ENCODE assay signal across 9 cellular contexts in genomic region chr1:51926171-51926812, GRCh38. TPM values are rescaled to one million over a fixed set of nuclear protein-coding genes. Genes with fewer than 3 reads are reported as not detected.
DNase-seq lines count a peak whose midpoint lies in the region; ATAC-seq, FAIRE-seq and TF ChIP-seq lines count a peak whose summit lies in the region.
"Had no signal": no experiment of that assay in that cellular context is flagged by ENCODE, and none has a peak within 500 bp of the region (broad histone marks: within the 10 kb centered on the region; RNA-seq: fewer than 3 reads in every experiment).

No MANE protein-coding gene starts in this region.

- WGBS in upper lobe of left lung, 2 donors, result 68 to 83% methylated on average over 5 of the region's 5 CpGs

- ATAC-seq in upper lobe of left lung (ENCODE audit: low FRiP score in 2 of 2), result no peak

- no peak for TF ChIP-seq CTCF in upper lobe of left lung (IDR thresholded peaks at IDR 0.05)

- DNase-seq in AG20443 (ENCODE audit: low spot score) (peak; percentile 59), GM18507 (ENCODE audit: extremely low spot score, insufficient read length, low read depth) (no peak), SJSA1 (ENCODE audit: low read depth in 1 of 2, low spot score in 2 of 2) (peak in 1 of 2 experiments; percentile 26), foreskin melanocyte (peak; percentile 29), Ammon's horn (ENCODE audit: low spot score) (no peak), upper lobe of left lung (no peak), SHP77 (lab: John Stamatoyannopoulos, UW) (no peak), kidney glomerular epithelial cell (lab: John Stamatoyannopoulos, UW) (no peak)
- DNase-seq: spleen had no signal

- peaks cover 35% of the 10 kb centered on the region for H3K36me3 ChIP-seq in SJSA1
- no peaks in the 10 kb centered on the region for H3K36me3 ChIP-seq in upper lobe of left lung
- H3K36me3 ChIP-seq: spleen had no signal

- H3K4me1 ChIP-seq in SJSA1 (replicated peaks) (peaks cover 48% of the 10 kb centered on the region), upper lobe of left lung (no peaks in the 10 kb centered on the region)
- H3K4me1 ChIP-seq: spleen had no signal

- FAIRE-seq in GM18507 (lab: Jason Lieb, UNC), result peak; percentile 39

- H3K4me3 ChIP-seq in SJSA1 (no peak overlapping the region), upper lobe of left lung (no peak overlapping the region)
- H3K4me3 ChIP-seq: spleen had no signal

- H3K27me3 ChIP-seq in SJSA1 (replicated peaks) (no peaks in the 10 kb centered on the region), upper lobe of left lung (no peaks in the 10 kb centered on the region)

- H3K27ac ChIP-seq in SJSA1 (peak overlapping the region; percentile 47), upper lobe of left lung (no peak overlapping the region)
- H3K27ac ChIP-seq: spleen had no signal

- no peaks in the 10 kb centered on the region for H3K9me3 ChIP-seq in SJSA1 (replicated peaks)
- H3K9me3 ChIP-seq in upper lobe of left lung, result no peaks in the 10 kb centered on the region
- H3K9me3 ChIP-seq: spleen had no signal

- no peak for TF ChIP-seq POLR2A in upper lobe of left lung (IDR thresholded peaks at IDR 0.05)

- TF ChIP-seq EP300 in upper lobe of left lung (IDR thresholded peaks at IDR 0.05), result no peak

RNA-seq across cellular contexts. Expression of gene NRDC, which starts 47.8 kb away (rescaled TPM):
- 54.9 and 62.9 TPM in 2 replicates for total RNA-seq in SJSA1 (2014; rRNA removed; shearing (Covaris generic))
- total RNA-seq in upper lobe of left lung, result 100 to 1,000 TPM in 4 of 6 donors, 10 to 100 TPM in 2; 52.5 to 149 (median 106) TPM

Comparison
In these comparisons a context has a peak if more than half of its experiments do, and no peak if none do; other contexts are left out.
1. DNase-seq: peak in AG20443 (single experiment) and foreskin melanocyte (single experiment); none in GM18507 (single experiment), Ammon's horn (single experiment), upper lobe of left lung (0 of 2), SHP77 (0 of 2) and kidney glomerular epithelial cell (single experiment).